Comparison of ENCODE assay signal across 8 cellular contexts in genomic region chr5:9544502-9545300, GRCh38. TPM values are rescaled to one million over a fixed set of nuclear protein-coding genes. Genes with fewer than 3 reads are reported as not detected.
A peak's percentile ranks its signal among the peaks of the same experiment; 100 is the strongest.
DNase-seq lines count a peak whose midpoint lies in the region; ATAC-seq and TF ChIP-seq lines count a peak whose summit lies in the region.

No MANE protein-coding gene starts in this region.

- TF ChIP-seq CTCF in choroid plexus epithelial cell (conservative IDR thresholded peaks at IDR 0.05; ENCODE audit: low read depth, low read length) = peak; percentile 91

- ATAC-seq in GM19372 (IDR thresholded peaks at IDR 0.05; ENCODE audit: low read depth, unreplicated experiment) = peak; percentile 64

- DNase-seq in COLO829 (ENCODE audit: low spot score) (peak; percentile 23), HT-29 (ENCODE audit: low spot score) (peak; percentile 71), SW480 (ENCODE audit: low spot score) (peak; percentile 63), choroid plexus epithelial cell (ENCODE audit: low read depth) (peak; percentile 89), kidney glomerular epithelial cell (lab: John Stamatoyannopoulos, UW) (peak; percentile 77)
- DNase-seq in stimulated activated CD4-positive, alpha-beta T cell treated with anti-CD3 and anti-CD28 coated beads, Interleukin-12 subunit alpha, Interleukin-12 subunit beta, amount 100 ng/mL, for 48 hours (ENCODE audit: low read depth in 2 of 3, low spot score in 1 of 3) = peak; percentile 18 to 44 (median 34)
- no peak for DNase-seq in NK-92 treated with Interleukin-12 subunit alpha and Interleukin-12 subunit beta, amount 100 ng/mL, for 24 hours (lab: John Stamatoyannopoulos, UW)

- peak overlapping the region; percentile 86 for H3K4me3 ChIP-seq in choroid plexus epithelial cell (ENCODE audit: low read depth, low read length)

RNA-seq across cellular contexts. Expression of gene SEMA5A, which starts 1.2 kb away (rescaled TPM):
- total RNA-seq in HT-29 (2014; rRNA removed; shearing (Covaris generic)) = not detected in 2 replicates
